In the genomic region with DNA sequence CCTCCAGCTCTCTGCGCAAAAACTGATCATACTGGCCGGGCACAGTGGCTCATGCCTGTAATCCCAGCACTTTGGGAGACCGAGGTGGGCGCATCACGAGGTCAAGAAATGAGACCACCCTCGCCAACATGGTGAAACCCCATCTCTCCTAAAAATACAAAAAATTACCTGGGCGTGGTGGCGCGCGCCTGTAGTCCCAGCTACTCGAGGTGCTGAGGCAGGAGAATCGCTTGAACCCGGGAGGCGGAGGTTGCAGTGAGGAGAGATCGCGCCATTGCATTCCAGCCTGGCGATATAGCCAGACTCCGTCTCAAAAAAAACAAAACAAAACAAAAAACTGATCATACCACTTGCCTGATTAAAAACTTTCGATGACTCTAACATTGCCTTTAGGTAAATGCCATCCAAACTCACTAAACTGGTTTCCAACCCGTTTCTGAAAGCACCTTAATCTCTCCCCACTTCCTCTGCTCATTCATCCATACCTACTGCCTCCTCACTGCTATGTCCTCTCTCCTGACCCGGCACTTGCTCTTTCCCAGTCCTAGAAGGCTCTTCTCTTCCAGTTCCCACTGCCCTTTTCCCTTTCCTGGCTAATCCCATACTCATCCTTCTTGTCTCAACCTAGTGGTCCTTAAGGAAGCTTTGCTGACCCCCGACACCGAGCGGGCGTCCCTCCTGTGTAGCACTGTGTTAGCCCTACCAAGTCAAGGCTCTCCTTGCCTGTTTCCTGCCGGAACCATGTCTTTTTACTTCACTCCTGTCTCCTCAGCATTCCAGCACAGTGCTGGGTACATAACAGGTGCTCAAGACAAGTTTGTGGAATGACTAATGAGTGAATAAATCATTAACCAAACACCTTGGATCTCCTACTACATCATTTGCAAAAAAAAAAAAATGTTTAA, we compare ENCODE assay signal across 2 cellular contexts.
TF ChIP-seq lines count a peak whose summit lies in the region.

No MANE protein-coding gene starts in this region.

TF ChIP-seq in GM12878, 131 proteins besides CTCF, POLR2A, EP300 and RAD21:
- TF ChIP-seq, protein P1, sequence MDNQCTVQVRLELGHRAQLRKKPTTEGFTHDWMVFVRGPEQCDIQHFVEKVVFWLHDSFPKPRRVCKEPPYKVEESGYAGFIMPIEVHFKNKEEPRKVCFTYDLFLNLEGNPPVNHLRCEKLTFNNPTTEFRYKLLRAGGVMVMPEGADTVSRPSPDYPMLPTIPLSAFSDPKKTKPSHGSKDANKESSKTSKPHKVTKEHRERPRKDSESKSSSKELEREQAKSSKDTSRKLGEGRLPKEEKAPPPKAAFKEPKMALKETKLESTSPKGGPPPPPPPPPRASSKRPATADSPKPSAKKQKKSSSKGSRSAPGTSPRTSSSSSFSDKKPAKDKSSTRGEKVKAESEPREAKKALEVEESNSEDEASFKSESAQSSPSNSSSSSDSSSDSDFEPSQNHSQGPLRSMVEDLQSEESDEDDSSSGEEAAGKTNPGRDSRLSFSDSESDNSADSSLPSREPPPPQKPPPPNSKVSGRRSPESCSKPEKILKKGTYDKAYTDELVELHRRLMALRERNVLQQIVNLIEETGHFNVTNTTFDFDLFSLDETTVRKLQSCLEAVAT (IDR thresholded peaks at IDR 0.05), result 0 out of 2 replicates have a peak, but pooled peaks have one; percentile 46
- TF ChIP-seq ATF7 (IDR thresholded peaks at IDR 0.05; ENCODE audit: low read depth), result 0 out of 2 replicates have a peak, but pooled peaks have one; percentile 12
- no peak for TF ChIP-seq WRNIP1 (IDR thresholded peaks at IDR 0.05; ENCODE audit: borderline replicate concordance, low read depth, low read length)
- no peak for TF ChIP-seq YBX1 (IDR thresholded peaks at IDR 0.05)
- no peak for TF ChIP-seq GATAD2B (conservative IDR thresholded peaks at IDR 0.05; ENCODE audit: low read depth)
- TF ChIP-seq NR2C1 (IDR thresholded peaks at IDR 0.05), result no peak

TF ChIP-seq in HepG2, 621 proteins besides CTCF, POLR2A, EP300 and RAD21:
- TF ChIP-seq ZNF510 (CRISPR knock-in tag; IDR thresholded peaks at IDR 0.05; ENCODE audit: low read depth) (0 out of 2 replicates have a peak, but pooled peaks have one; percentile 33), JUN (CRISPR knock-in tag; IDR thresholded peaks at IDR 0.05) (no peak), FOXM1 (CRISPR knock-in tag; IDR thresholded peaks at IDR 0.05) (no peak), MTA1 (CRISPR knock-in tag; IDR thresholded peaks at IDR 0.05; ENCODE audit: borderline replicate concordance) (peak; percentile 1; the same call in 1 of the 2 replicates), ZBTB7B (CRISPR knock-in tag; IDR thresholded peaks at IDR 0.05) (0 out of 2 replicates have a peak, but pooled peaks have one; percentile 8), HOXD1 (CRISPR knock-in tag; IDR thresholded peaks at IDR 0.05) (no peak), TOPORS (CRISPR knock-in tag; IDR thresholded peaks at IDR 0.05) (0 out of 2 replicates have a peak, but pooled peaks have one; percentile 4), ZNF235 (CRISPR knock-in tag; IDR thresholded peaks at IDR 0.05; ENCODE audit: borderline replicate concordance) (0 out of 2 replicates have a peak, but pooled peaks have one; percentile 31)
- TF ChIP-seq, protein P2, sequence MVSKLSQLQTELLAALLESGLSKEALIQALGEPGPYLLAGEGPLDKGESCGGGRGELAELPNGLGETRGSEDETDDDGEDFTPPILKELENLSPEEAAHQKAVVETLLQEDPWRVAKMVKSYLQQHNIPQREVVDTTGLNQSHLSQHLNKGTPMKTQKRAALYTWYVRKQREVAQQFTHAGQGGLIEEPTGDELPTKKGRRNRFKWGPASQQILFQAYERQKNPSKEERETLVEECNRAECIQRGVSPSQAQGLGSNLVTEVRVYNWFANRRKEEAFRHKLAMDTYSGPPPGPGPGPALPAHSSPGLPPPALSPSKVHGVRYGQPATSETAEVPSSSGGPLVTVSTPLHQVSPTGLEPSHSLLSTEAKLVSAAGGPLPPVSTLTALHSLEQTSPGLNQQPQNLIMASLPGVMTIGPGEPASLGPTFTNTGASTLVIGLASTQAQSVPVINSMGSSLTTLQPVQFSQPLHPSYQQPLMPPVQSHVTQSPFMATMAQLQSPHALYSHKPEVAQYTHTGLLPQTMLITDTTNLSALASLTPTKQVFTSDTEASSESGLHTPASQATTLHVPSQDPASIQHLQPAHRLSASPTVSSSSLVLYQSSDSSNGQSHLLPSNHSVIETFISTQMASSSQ (IDR thresholded peaks at IDR 0.05; ENCODE audit: low read depth), result peak; percentile 63
- TF ChIP-seq, protein P2 (CRISPR knock-in tag; IDR thresholded peaks at IDR 0.05; ENCODE audit: borderline replicate concordance), result no peak
- TF ChIP-seq, protein P3, sequence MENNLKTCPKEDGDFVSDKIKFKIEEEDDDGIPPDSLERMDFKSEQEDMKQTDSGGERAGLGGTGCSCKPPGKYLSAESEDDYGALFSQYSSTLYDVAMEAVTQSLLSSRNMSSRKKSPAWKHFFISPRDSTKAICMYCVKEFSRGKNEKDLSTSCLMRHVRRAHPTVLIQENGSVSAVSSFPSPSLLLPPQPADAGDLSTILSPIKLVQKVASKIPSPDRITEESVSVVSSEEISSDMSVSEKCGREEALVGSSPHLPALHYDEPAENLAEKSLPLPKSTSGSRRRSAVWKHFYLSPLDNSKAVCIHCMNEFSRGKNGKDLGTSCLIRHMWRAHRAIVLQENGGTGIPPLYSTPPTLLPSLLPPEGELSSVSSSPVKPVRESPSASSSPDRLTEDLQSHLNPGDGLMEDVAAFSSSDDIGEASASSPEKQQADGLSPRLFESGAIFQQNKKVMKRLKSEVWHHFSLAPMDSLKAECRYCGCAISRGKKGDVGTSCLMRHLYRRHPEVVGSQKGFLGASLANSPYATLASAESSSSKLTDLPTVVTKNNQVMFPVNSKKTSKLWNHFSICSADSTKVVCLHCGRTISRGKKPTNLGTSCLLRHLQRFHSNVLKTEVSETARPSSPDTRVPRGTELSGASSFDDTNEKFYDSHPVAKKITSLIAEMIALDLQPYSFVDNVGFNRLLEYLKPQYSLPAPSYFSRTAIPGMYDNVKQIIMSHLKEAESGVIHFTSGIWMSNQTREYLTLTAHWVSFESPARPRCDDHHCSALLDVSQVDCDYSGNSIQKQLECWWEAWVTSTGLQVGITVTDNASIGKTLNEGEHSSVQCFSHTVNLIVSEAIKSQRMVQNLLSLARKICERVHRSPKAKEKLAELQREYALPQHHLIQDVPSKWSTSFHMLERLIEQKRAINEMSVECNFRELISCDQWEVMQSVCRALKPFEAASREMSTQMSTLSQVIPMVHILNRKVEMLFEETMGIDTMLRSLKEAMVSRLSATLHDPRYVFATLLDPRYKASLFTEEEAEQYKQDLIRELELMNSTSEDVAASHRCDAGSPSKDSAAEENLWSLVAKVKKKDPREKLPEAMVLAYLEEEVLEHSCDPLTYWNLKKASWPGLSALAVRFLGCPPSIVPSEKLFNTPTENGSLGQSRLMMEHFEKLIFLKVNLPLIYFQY (CRISPR knock-in tag; IDR thresholded peaks at IDR 0.05; ENCODE audit: borderline replicate concordance), result no peak
- TF ChIP-seq, protein P4, sequence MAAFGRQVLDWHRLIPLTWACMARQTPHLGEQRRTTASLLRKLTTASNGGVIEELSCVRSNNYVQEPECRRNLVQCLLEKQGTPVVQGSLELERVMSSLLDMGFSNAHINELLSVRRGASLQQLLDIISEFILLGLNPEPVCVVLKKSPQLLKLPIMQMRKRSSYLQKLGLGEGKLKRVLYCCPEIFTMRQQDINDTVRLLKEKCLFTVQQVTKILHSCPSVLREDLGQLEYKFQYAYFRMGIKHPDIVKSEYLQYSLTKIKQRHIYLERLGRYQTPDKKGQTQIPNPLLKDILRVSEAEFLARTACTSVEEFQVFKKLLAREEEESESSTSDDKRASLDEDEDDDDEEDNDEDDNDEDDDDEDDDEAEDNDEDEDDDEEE (CRISPR knock-in tag; IDR thresholded peaks at IDR 0.05), result peak; percentile 29; the same call in 1 of the 2 replicates
- TF ChIP-seq, protein P5, sequence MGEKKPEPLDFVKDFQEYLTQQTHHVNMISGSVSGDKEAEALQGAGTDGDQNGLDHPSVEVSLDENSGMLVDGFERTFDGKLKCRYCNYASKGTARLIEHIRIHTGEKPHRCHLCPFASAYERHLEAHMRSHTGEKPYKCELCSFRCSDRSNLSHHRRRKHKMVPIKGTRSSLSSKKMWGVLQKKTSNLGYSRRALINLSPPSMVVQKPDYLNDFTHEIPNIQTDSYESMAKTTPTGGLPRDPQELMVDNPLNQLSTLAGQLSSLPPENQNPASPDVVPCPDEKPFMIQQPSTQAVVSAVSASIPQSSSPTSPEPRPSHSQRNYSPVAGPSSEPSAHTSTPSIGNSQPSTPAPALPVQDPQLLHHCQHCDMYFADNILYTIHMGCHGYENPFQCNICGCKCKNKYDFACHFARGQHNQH (CRISPR knock-in tag; IDR thresholded peaks at IDR 0.05), result 0 out of 2 replicates have a peak, but pooled peaks have one; percentile 4
TF ChIP-seq in HepG2: peak in this region for 8.
